In the genomic region with DNA sequence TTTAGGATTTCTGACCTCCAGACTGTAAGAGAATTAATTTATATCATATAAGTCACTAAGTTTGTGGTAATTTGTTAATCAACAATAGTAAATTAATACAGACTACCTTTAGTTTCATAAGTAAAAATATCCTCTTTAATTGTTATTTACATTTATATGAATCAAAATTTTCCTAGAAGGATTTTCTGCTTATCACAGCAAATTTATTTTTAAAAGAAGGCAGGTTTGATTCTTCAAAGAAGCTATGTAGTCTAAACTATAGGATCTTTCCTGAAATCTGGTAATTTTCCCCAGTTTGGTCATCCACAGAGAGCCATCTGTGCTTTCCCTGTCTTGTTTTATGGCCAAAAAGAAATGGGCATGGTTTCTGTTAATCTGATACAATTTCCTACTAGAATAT, we compare ENCODE assay signal across 38 cellular contexts.
"Had no signal": no experiment of that assay in that cellular context is flagged by ENCODE, and none has a peak within 500 bp of the region (broad histone marks: within the 10 kb centered on the region; RNA-seq: fewer than 3 reads in every experiment).

No MANE protein-coding gene starts in this region.

- H3K4me1 ChIP-seq: adrenal gland, ascending aorta had no signal

- H3K4me3 ChIP-seq: adrenal gland, ascending aorta, cardiac muscle cell had no signal

- H3K9me3 Mint-ChIP-seq: activated CD4-positive, alpha-beta memory T cell treated with anti-CD3 and anti-CD28 coated beads for 36 hours; activated naive CD4-positive, alpha-beta T cell treated with anti-CD3 and anti-CD28 coated beads for 36 hours; activated naive CD4-positive, alpha-beta T cell treated with anti-CD3 and anti-CD28 coated beads, Interleukin-2, amount 50 U/mL, for 72 hours; activated naive CD8-positive, alpha-beta T cell treated with anti-CD3 and anti-CD28 coated beads for 36 hours; activated T-cell treated with anti-CD3 and anti-CD28 coated beads, Interleukin-2, amount 50 U/mL, for 4 hours; activated T-cell treated with anti-CD3 and anti-CD28 coated beads, Interleukin-2, amount 50 U/mL, for 72 hours; activated T-helper 17 cell treated with anti-CD3 and anti-CD28 coated beads, Interleukin-2, amount 50 U/mL, for 72 hours; central memory CD8-positive, alpha-beta T cell had no signal

- H3K27ac ChIP-seq: adrenal gland, ascending aorta, cardiac muscle cell, WERI-Rb-1 had no signal

- H3K36me3 Mint-ChIP-seq: brain had no signal

- FAIRE-seq: bronchial epithelial cell, TTC549 had no signal

- H3K4me1 Mint-ChIP-seq: activated T-helper 17 cell treated with anti-CD3 and anti-CD28 coated beads, Interleukin-2, amount 50 U/mL, for 72 hours; brain; central memory CD8-positive, alpha-beta T cell; T-helper 17 cell had no signal

- H3K4me3 Mint-ChIP-seq: activated CD4-positive, alpha-beta memory T cell treated with anti-CD3 and anti-CD28 coated beads for 36 hours; activated CD4-positive, alpha-beta T cell treated with anti-CD3 and anti-CD28 coated beads, Interleukin-2, amount 10 ng/mL, durations not matched to agents 24 days and 14 days; activated CD8-positive, alpha-beta T cell treated with anti-CD3 and anti-CD28 coated beads for 36 hours; activated naive CD4-positive, alpha-beta T cell treated with anti-CD3 and anti-CD28 coated beads for 36 hours; activated naive CD8-positive, alpha-beta T cell treated with anti-CD3 and anti-CD28 coated beads for 36 hours; activated T-cell treated with anti-CD3 and anti-CD28 coated beads, Interleukin-2, amount 50 U/mL, for 4 hours; activated T-cell treated with anti-CD3 and anti-CD28 coated beads, Interleukin-2, amount 50 U/mL, for 72 hours; activated T-helper 1 cell treated with anti-CD3 and anti-CD28 coated beads, Interleukin-12 subunit alpha, Interleukin-12 subunit beta, Interleukin-2, Interleukin-4 antibody, amounts not matched to agents 30 ng/mL and 10 ng/mL and 1 ng/mL, durations not matched to agents 14 hours and 24 hours and 36 hours; activated T-helper 17 cell treated with anti-CD3 and anti-CD28 coated beads, Interleukin-2, amount 50 U/mL, for 72 hours; central memory CD8-positive, alpha-beta T cell; T-cell; T-helper 17 cell; T-helper 2 cell treated with Interferon-gamma antibody and Interleukin-4, amounts not matched to agents 5 μg/mL and 100 μg/mL, for 36 hours; WTC11 had no signal

- H3K36me3 ChIP-seq: adrenal gland, ascending aorta, cardiac muscle cell, WERI-Rb-1 had no signal

- H3K27me3 ChIP-seq: adrenal gland, ascending aorta, cardiac muscle cell had no signal

- ATAC-seq: activated CD8-positive, alpha-beta T cell treated with anti-CD3 and anti-CD28 coated beads for 36 hours; activated naive CD4-positive, alpha-beta T cell treated with anti-CD3 and anti-CD28 coated beads, Interleukin-2, amount 50 U/mL, for 72 hours; activated T-cell treated with anti-CD3 and anti-CD28 coated beads, Interleukin-2, amount 50 U/mL, for 4 hours; activated T-cell treated with anti-CD3 and anti-CD28 coated beads, Interleukin-2, amount 50 U/mL, for 72 hours; activated T-helper 17 cell treated with anti-CD3 and anti-CD28 coated beads, Interleukin-2, amount 50 U/mL, for 72 hours; T-cell; T-helper 17 cell; WTC11 had no signal

- H3K27me3 Mint-ChIP-seq: activated CD4-positive, alpha-beta memory T cell treated with anti-CD3 and anti-CD28 coated beads for 36 hours; activated CD8-positive, alpha-beta T cell treated with anti-CD3 and anti-CD28 coated beads for 36 hours; activated naive CD8-positive, alpha-beta T cell treated with anti-CD3 and anti-CD28 coated beads for 36 hours; activated T-helper 17 cell treated with anti-CD3 and anti-CD28 coated beads, Interleukin-2, amount 50 U/mL, for 72 hours; central memory CD8-positive, alpha-beta T cell; T-cell; T-helper 17 cell had no signal

- H3K9me3 ChIP-seq: adrenal gland, ascending aorta had no signal

- DNase-seq: activated CD4-positive, alpha-beta memory T cell treated with anti-CD3 and anti-CD28 coated beads for 36 hours; activated CD4-positive, alpha-beta T cell treated with anti-CD3 and anti-CD28 coated beads for 4 hours; activated CD4-positive, alpha-beta T cell treated with anti-CD3 and anti-CD28 coated beads, Interleukin-2, amount 10 ng/mL, durations not matched to agents 24 days and 14 days; activated CD4-positive, alpha-beta T cell treated with anti-CD3 and anti-CD28 coated beads, Interleukin-2, amount 50 U/mL, for 1 hour; activated CD4-positive, alpha-beta T cell treated with anti-CD3 and anti-CD28 coated beads, Interleukin-2, amount 50 U/mL, for 4 hours; activated CD4-positive, CD25-positive, alpha-beta regulatory T cell treated with anti-CD3 and anti-CD28 coated beads, Interleukin-2, amount 50 U/mL, for 72 hours; activated CD8-positive, alpha-beta memory T cell treated with anti-CD3 and anti-CD28 coated beads, Interleukin-2, amount 50 U/mL, for 4 hours; activated CD8-positive, alpha-beta T cell treated with anti-CD3 and anti-CD28 coated beads for 36 hours; activated effector memory CD4-positive, alpha-beta T cell treated with anti-CD3 and anti-CD28 coated beads, Interleukin-2, amount 50 U/mL, for 16 hours; activated gamma-delta T cell treated with Interleukin-2 at 50 U/mL for 16 hours; activated naive CD4-positive, alpha-beta T cell; activated naive CD4-positive, alpha-beta T cell treated with anti-CD3 and anti-CD28 coated beads for 36 hours; activated naive CD4-positive, alpha-beta T cell treated with anti-CD3 and anti-CD28 coated beads, Interleukin-2, amount 50 U/mL, for 16 hours; activated naive CD8-positive, alpha-beta T cell treated with anti-CD3 and anti-CD28 coated beads for 36 hours; activated T-cell treated with anti-CD3 and anti-CD28 coated beads for 4 hours; activated T-cell treated with anti-CD3 and anti-CD28 coated beads, Interleukin-2, amount 50 U/mL, for 1 hour; activated T-cell treated with anti-CD3 and anti-CD28 coated beads, Interleukin-2, amount 50 U/mL, for 4 hours; activated T-cell treated with anti-CD3 and anti-CD28 coated beads, Interleukin-2, amount 50 U/mL, for 72 hours; adrenal gland; amniotic stem cell; anterior cingulate cortex; caudate nucleus; cerebellar nuclear complex; T-cell; T-helper 17 cell; T-helper 9 cell; WERI-Rb-1 had no signal

- H3K27ac Mint-ChIP-seq: activated CD4-positive, alpha-beta memory T cell treated with anti-CD3 and anti-CD28 coated beads for 36 hours; activated CD4-positive, alpha-beta T cell treated with anti-CD3 and anti-CD28 coated beads, Interleukin-2, amount 10 ng/mL, durations not matched to agents 24 days and 14 days; activated CD8-positive, alpha-beta T cell treated with anti-CD3 and anti-CD28 coated beads for 36 hours; activated naive CD4-positive, alpha-beta T cell treated with anti-CD3 and anti-CD28 coated beads, Interleukin-2, amount 50 U/mL, for 72 hours; activated naive CD8-positive, alpha-beta T cell treated with anti-CD3 and anti-CD28 coated beads for 36 hours; activated T-cell treated with anti-CD3 and anti-CD28 coated beads, Interleukin-2, amount 50 U/mL, for 72 hours; activated T-helper 1 cell treated with anti-CD3 and anti-CD28 coated beads, Interleukin-12 subunit alpha, Interleukin-12 subunit beta, Interleukin-2, Interleukin-4 antibody, amounts not matched to agents 30 ng/mL and 10 ng/mL and 1 ng/mL, durations not matched to agents 14 hours and 24 hours and 36 hours; activated T-helper 17 cell treated with anti-CD3 and anti-CD28 coated beads, Interleukin-2, amount 50 U/mL, for 72 hours; T-cell; T-helper 17 cell; T-helper 2 cell treated with Interferon-gamma antibody and Interleukin-4, amounts not matched to agents 5 μg/mL and 100 μg/mL, for 36 hours; WTC11 had no signal
